1 cellular context compared by ENCODE assay signal in the genomic region with DNA sequence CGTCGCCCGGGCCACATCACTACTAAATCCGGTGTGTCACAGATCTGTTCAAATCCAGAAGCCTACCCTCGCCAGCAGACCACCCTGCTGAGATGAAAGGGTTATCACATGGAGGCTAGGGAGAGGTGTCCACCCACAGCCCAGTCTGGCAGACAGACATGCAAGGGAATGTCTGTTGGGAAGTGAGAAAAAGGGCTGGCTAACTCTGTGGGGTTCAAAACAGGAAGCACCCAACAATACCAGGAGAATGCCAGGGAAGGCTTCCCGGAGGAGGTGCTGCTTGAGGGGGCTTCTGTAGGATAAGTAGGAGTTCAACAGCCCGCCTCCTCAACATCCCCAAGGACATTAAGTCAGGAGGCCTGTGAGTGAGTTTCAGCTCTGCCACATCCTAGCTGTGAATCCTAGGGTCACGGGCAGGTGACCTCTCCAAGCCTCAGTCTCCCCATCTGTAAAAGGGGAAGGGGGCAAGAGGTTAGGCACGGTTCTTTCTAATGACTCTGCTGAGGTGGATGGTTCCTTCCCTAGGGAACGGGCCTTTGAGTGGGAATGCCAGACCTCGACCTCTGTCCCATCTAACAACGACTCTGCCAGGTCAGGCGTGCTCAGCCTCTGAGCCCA.
A peak's percentile ranks its signal among the peaks of the same experiment; 100 is the strongest.
TF ChIP-seq lines count a peak whose summit lies in the region.

No MANE protein-coding gene starts in this region.

TF ChIP-seq in HepG2, 621 proteins besides CTCF, POLR2A, EP300 and RAD21:
- TF ChIP-seq PPARG (CRISPR knock-in tag; conservative IDR thresholded peaks at IDR 0.05) (0 out of 2 replicates have a peak, but pooled peaks have one; percentile 16), FOXA1 (IDR thresholded peaks at IDR 0.05) (no peak), FOXA1 (CRISPR knock-in tag; IDR thresholded peaks at IDR 0.05) (no peak), NR2F6 (IDR thresholded peaks at IDR 0.05) (peak; percentile 16; the same call in 1 of the 2 replicates), NR2F6 (CRISPR knock-in tag; IDR thresholded peaks at IDR 0.05) (peak; percentile 35; the same call in 1 of the 2 replicates), ZFP62 (CRISPR knock-in tag; IDR thresholded peaks at IDR 0.05) (no peak), SYNCRIP (IDR thresholded peaks at IDR 0.05; ENCODE audit: insufficient read depth, low read depth, low read length) (no peak), GTF2F1 (IDR thresholded peaks at IDR 0.05; ENCODE audit: low read length) (no peak), ZNF350 (CRISPR knock-in tag; IDR thresholded peaks at IDR 0.05; ENCODE audit: borderline replicate concordance, low read depth) (no peak), NPAS2 (CRISPR knock-in tag; IDR thresholded peaks at IDR 0.05; ENCODE audit: borderline replicate concordance) (no peak), ZC3H4 (CRISPR knock-in tag; IDR thresholded peaks at IDR 0.05; ENCODE audit: borderline replicate concordance) (no peak), ARNT2 (CRISPR knock-in tag; IDR thresholded peaks at IDR 0.05; ENCODE audit: low read depth) (0 out of 2 replicates have a peak, but pooled peaks have one; percentile 12), ZNF326 (CRISPR knock-in tag; IDR thresholded peaks at IDR 0.05; ENCODE audit: borderline replicate concordance) (no peak), MXI1 (IDR thresholded peaks at IDR 0.05; ENCODE audit: borderline replicate concordance, low read depth, low read length) (0 out of 3 replicates have a peak, but pooled peaks have one; percentile 32), ZNF761 (CRISPR knock-in tag; conservative IDR thresholded peaks at IDR 0.05) (no peak), ZNF550 (CRISPR knock-in tag; IDR thresholded peaks at IDR 0.05; ENCODE audit: borderline replicate concordance) (no peak), KAT7 (CRISPR knock-in tag; IDR thresholded peaks at IDR 0.05; ENCODE audit: borderline replicate concordance) (0 out of 2 replicates have a peak, but pooled peaks have one; percentile 14), U2AF2 (IDR thresholded peaks at IDR 0.05; ENCODE audit: low read depth, low read length) (no peak), XBP1 (CRISPR knock-in tag; IDR thresholded peaks at IDR 0.05) (no peak), KMT2A (CRISPR knock-in tag; IDR thresholded peaks at IDR 0.05) (0 out of 2 replicates have a peak, but pooled peaks have one; percentile 53), ZNF652 (CRISPR knock-in tag; IDR thresholded peaks at IDR 0.05; ENCODE audit: borderline replicate concordance, low read depth) (no peak), HNRNPK (IDR thresholded peaks at IDR 0.05; ENCODE audit: low read depth, low read length, poor library complexity, severe bottlenecking) (no peak), ZNF121 (CRISPR knock-in tag; IDR thresholded peaks at IDR 0.05) (peak; percentile 33), ZNF629 (CRISPR knock-in tag; conservative IDR thresholded peaks at IDR 0.05) (peak; percentile 93), ZMYM3 (CRISPR knock-in tag; IDR thresholded peaks at IDR 0.05) (peak; percentile 55; the same call in 1 of the 2 replicates)
- TF ChIP-seq, protein P1, sequence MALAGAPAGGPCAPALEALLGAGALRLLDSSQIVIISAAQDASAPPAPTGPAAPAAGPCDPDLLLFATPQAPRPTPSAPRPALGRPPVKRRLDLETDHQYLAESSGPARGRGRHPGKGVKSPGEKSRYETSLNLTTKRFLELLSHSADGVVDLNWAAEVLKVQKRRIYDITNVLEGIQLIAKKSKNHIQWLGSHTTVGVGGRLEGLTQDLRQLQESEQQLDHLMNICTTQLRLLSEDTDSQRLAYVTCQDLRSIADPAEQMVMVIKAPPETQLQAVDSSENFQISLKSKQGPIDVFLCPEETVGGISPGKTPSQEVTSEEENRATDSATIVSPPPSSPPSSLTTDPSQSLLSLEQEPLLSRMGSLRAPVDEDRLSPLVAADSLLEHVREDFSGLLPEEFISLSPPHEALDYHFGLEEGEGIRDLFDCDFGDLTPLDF (CRISPR knock-in tag; IDR thresholded peaks at IDR 0.05): no peak
- TF ChIP-seq, protein P2, sequence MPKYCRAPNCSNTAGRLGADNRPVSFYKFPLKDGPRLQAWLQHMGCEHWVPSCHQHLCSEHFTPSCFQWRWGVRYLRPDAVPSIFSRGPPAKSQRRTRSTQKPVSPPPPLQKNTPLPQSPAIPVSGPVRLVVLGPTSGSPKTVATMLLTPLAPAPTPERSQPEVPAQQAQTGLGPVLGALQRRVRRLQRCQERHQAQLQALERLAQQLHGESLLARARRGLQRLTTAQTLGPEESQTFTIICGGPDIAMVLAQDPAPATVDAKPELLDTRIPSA (CRISPR knock-in tag; IDR thresholded peaks at IDR 0.05; ENCODE audit: borderline replicate concordance): no peak
- TF ChIP-seq, protein P3, sequence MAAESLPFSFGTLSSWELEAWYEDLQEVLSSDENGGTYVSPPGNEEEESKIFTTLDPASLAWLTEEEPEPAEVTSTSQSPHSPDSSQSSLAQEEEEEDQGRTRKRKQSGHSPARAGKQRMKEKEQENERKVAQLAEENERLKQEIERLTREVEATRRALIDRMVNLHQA (CRISPR knock-in tag; IDR thresholded peaks at IDR 0.05): no peak
- TF ChIP-seq, protein P4, sequence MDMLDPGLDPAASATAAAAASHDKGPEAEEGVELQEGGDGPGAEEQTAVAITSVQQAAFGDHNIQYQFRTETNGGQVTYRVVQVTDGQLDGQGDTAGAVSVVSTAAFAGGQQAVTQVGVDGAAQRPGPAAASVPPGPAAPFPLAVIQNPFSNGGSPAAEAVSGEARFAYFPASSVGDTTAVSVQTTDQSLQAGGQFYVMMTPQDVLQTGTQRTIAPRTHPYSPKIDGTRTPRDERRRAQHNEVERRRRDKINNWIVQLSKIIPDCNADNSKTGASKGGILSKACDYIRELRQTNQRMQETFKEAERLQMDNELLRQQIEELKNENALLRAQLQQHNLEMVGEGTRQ (IDR thresholded peaks at IDR 0.05; ENCODE audit: low read depth, low read length): no peak
- TF ChIP-seq, protein P4 (CRISPR knock-in tag; IDR thresholded peaks at IDR 0.05; ENCODE audit: borderline replicate concordance): no peak
- TF ChIP-seq, protein P5, sequence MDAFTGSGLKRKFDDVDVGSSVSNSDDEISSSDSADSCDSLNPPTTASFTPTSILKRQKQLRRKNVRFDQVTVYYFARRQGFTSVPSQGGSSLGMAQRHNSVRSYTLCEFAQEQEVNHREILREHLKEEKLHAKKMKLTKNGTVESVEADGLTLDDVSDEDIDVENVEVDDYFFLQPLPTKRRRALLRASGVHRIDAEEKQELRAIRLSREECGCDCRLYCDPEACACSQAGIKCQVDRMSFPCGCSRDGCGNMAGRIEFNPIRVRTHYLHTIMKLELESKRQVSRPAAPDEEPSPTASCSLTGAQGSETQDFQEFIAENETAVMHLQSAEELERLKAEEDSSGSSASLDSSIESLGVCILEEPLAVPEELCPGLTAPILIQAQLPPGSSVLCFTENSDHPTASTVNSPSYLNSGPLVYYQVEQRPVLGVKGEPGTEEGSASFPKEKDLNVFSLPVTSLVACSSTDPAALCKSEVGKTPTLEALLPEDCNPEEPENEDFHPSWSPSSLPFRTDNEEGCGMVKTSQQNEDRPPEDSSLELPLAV (CRISPR knock-in tag; conservative IDR thresholded peaks at IDR 0.05; ENCODE audit: low read depth): no peak
- TF ChIP-seq, protein P6, sequence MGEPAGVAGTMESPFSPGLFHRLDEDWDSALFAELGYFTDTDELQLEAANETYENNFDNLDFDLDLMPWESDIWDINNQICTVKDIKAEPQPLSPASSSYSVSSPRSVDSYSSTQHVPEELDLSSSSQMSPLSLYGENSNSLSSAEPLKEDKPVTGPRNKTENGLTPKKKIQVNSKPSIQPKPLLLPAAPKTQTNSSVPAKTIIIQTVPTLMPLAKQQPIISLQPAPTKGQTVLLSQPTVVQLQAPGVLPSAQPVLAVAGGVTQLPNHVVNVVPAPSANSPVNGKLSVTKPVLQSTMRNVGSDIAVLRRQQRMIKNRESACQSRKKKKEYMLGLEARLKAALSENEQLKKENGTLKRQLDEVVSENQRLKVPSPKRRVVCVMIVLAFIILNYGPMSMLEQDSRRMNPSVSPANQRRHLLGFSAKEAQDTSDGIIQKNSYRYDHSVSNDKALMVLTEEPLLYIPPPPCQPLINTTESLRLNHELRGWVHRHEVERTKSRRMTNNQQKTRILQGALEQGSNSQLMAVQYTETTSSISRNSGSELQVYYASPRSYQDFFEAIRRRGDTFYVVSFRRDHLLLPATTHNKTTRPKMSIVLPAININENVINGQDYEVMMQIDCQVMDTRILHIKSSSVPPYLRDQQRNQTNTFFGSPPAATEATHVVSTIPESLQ (CRISPR knock-in tag; conservative IDR thresholded peaks at IDR 0.05): no peak
- TF ChIP-seq, protein P7, sequence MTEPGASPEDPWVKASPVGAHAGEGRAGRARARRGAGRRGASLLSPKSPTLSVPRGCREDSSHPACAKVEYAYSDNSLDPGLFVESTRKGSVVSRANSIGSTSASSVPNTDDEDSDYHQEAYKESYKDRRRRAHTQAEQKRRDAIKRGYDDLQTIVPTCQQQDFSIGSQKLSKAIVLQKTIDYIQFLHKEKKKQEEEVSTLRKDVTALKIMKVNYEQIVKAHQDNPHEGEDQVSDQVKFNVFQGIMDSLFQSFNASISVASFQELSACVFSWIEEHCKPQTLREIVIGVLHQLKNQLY (CRISPR knock-in tag; IDR thresholded peaks at IDR 0.05): no peak
